8 cellular contexts compared by ENCODE assay signal in genomic region chr20:53829706-53830521, GRCh38.
DNase-seq lines count a peak whose midpoint lies in the region; ATAC-seq and TF ChIP-seq lines count a peak whose summit lies in the region.

No MANE protein-coding gene starts in this region.

- H3K4me1 ChIP-seq in parathyroid adenoma: peaks cover 22% of the 10 kb centered on the region

- no peaks in the 10 kb centered on the region for H3K36me3 ChIP-seq in parathyroid adenoma (ENCODE audit: control insufficient read depth, insufficient read depth, low read length)

- DNase-seq in DMS79 treated with DMSO at 0.1 percent for 48 hours (lab: John Stamatoyannopoulos, UW) (peak; percentile 75), RPMI8226 (peak; percentile 19), epithelial cell of proximal tubule (ENCODE audit: low read depth) (peak; percentile 54), GM19238 (ENCODE audit: insufficient read length, low spot score) (no peak)
- DNase-seq in NK-92 treated with Interleukin-12 subunit alpha and Interleukin-12 subunit beta, amount 100 ng/mL, for 24 hours (lab: John Stamatoyannopoulos, UW): no peak
- DNase-seq in stimulated activated CD4-positive, alpha-beta T cell treated with anti-CD3 and anti-CD28 coated beads, Interleukin-4, amount 100 ng/mL, for 24 hours: no peak

- TF ChIP-seq CTCF in epithelial cell of proximal tubule (conservative IDR thresholded peaks at IDR 0.05; ENCODE audit: low read depth, low read length) (no peak), parathyroid adenoma (IDR thresholded peaks at IDR 0.05) (no peak)

- peak overlapping the region; percentile 64 for H2AFZ ChIP-seq in parathyroid adenoma

- no peaks in the 10 kb centered on the region for H3K79me2 ChIP-seq in parathyroid adenoma

- no peak overlapping the region for H3K9ac ChIP-seq in parathyroid adenoma

- ATAC-seq in GM21825 (IDR thresholded peaks at IDR 0.05; ENCODE audit: unreplicated experiment): peak; percentile 39

- no peaks in the 10 kb centered on the region for H3K27me3 ChIP-seq in parathyroid adenoma (ENCODE audit: control insufficient read depth, insufficient read depth, low read length)

- peak overlapping the region; percentile 86 for H3K27ac ChIP-seq in parathyroid adenoma

- H3K4me2 ChIP-seq in parathyroid adenoma (ENCODE audit: low read length): peak overlapping the region; percentile 83

- H3K9me3 ChIP-seq in parathyroid adenoma (ENCODE audit: control insufficient read depth, low read length): no peaks in the 10 kb centered on the region

- H3K4me3 ChIP-seq in epithelial cell of proximal tubule (ENCODE audit: low read depth, low read length) (no peak overlapping the region), parathyroid adenoma (ENCODE audit: low read depth, low read length) (peak overlapping the region; percentile 46)

Comparison
In these comparisons a context has a peak if more than half of its experiments do, and no peak if none do; other contexts are left out.
1. DNase-seq: peak in DMS79 treated with DMSO at 0.1 percent for 48 hours (single experiment), RPMI8226 (single experiment) and epithelial cell of proximal tubule (single experiment); none in GM19238 (single experiment), NK-92 treated with Interleukin-12 subunit alpha and Interleukin-12 subunit beta, amount 100 ng/mL, for 24 hours (single experiment) and stimulated activated CD4-positive, alpha-beta T cell treated with anti-CD3 and anti-CD28 coated beads, Interleukin-4, amount 100 ng/mL, for 24 hours (single experiment).